ENCODE assay signal across 21 cellular contexts in genomic region chr2:171334171-171334570, GRCh38.
A peak's percentile ranks its signal among the peaks of the same experiment; 100 is the strongest.
DNase-seq lines count a peak whose midpoint lies in the region; ATAC-seq, FAIRE-seq and TF ChIP-seq lines count a peak whose summit lies in the region.
"Had no signal": no experiment of that assay in that cellular context is flagged by ENCODE, and none has a peak within 500 bp of the region (broad histone marks: within the 10 kb centered on the region; RNA-seq: fewer than 3 reads in every experiment).

No MANE protein-coding gene starts in this region.

- no peak for TF ChIP-seq CTCF in SU-DHL-6 (IDR thresholded peaks at IDR 0.05; ENCODE audit: insufficient read depth, low read length, poor library complexity, severe bottlenecking)

- no peaks in the 10 kb centered on the region for H3K27me3 ChIP-seq in SU-DHL-6 (ENCODE audit: low read length)
- H3K27me3 ChIP-seq: MG63 had no signal

- H3K4me2 ChIP-seq in SU-DHL-6 (ENCODE audit: low read depth, low read length, poor library complexity, severe bottlenecking): peak overlapping the region; percentile 40
- H3K4me2 ChIP-seq: PC-9 had no signal

- no peaks in the 10 kb centered on the region for H3K79me2 ChIP-seq in SU-DHL-6 (ENCODE audit: insufficient read depth, low read length)

- peak overlapping the region; percentile 16; the same call in 1 of the 2 replicates for H3K9ac ChIP-seq in SU-DHL-6 (ENCODE audit: low read length)

- DNase-seq in DMS79 (lab: John Stamatoyannopoulos, UW): peak; percentile 43
- no peak for DNase-seq in HTR-8/SVneo (ENCODE audit: insufficient read length, low spot score)
- DNase-seq in naive B cell: no peak
- no peak for DNase-seq in activated effector memory CD4-positive, alpha-beta T cell treated with Interleukin-2 at 50 U/mL for 16 hours
- DNase-seq in cardiac septum (ENCODE audit: low spot score): no peak
- no peak for DNase-seq in GM03348 (ENCODE audit: low spot score)
- DNase-seq: CD4-positive, CD25-positive, alpha-beta regulatory T cell; DND-41; Kasumi-1; MG63; NCI-H146; NCI-H2029; NCI-H345; NCI-H524; NCI-H82; PC-9; SHP77 treated with DMSO at 0.1 percent for 48 hours; T-cell had no signal

- no peaks in the 10 kb centered on the region for H3K27me3 Mint-ChIP-seq in naive B cell
- H3K27me3 Mint-ChIP-seq: CD4-positive, CD25-positive, alpha-beta regulatory T cell; T-cell had no signal

- H4K20me1 ChIP-seq in SU-DHL-6 (ENCODE audit: low read depth, low read length): no peaks in the 10 kb centered on the region

- H3K4me3 Mint-ChIP-seq in naive B cell: no peak overlapping the region
- H3K4me3 Mint-ChIP-seq: CD4-positive, CD25-positive, alpha-beta regulatory T cell; T-cell had no signal

- H3K27ac Mint-ChIP-seq in naive B cell: peak overlapping the region in 4 of 6 donors; percentile 16 to 88 (median 66)
- H3K27ac Mint-ChIP-seq: CD4-positive, CD25-positive, alpha-beta regulatory T cell; T-cell had no signal

- H3K36me3 Mint-ChIP-seq in naive B cell: no peaks in the 10 kb centered on the region

- ATAC-seq in naive B cell (ENCODE audit: low read depth in 2 of 2): no peak
- ATAC-seq: SK-N-SH treated with all-trans-retinoic acid at 6 μM for 48 hours, T-cell had no signal

- peak; percentile 23 for FAIRE-seq in HTR-8/SVneo (lab: Jason Lieb, UNC)

- H3K9me2 ChIP-seq in SU-DHL-6 (replicated peaks; ENCODE audit: insufficient read depth, low read length): no peaks in the 10 kb centered on the region

- no peaks in the 10 kb centered on the region for H3K9me3 ChIP-seq in SU-DHL-6 (ENCODE audit: insufficient read depth, low read length)
- H3K9me3 ChIP-seq: MG63 had no signal

- intact Hi-C loops in cardiac septum (cut with DNase I): no loop called here

- peaks cover 28 to 72% (median 30%) of the 10 kb centered on the region in 3 donors for H3K4me1 Mint-ChIP-seq in naive B cell

- H3K36me3 ChIP-seq in SU-DHL-6 (ENCODE audit: low read length): no peaks in the 10 kb centered on the region
- H3K36me3 ChIP-seq: MG63 had no signal

- no peak overlapping the region for H3K4me3 ChIP-seq in SU-DHL-6 (ENCODE audit: insufficient read depth, low read length, poor library complexity, severe bottlenecking)
- H3K4me3 ChIP-seq: MG63, PC-9 had no signal

- peak overlapping the region; percentile 55 for H3K27ac ChIP-seq in SU-DHL-6 (ENCODE audit: low read depth, low read length)
- H3K27ac ChIP-seq: PC-9, RWPE1 had no signal

- peaks cover 40% of the 10 kb centered on the region for H3F3A ChIP-seq in SU-DHL-6 (ENCODE audit: insufficient read depth)

- H3K9me3 Mint-ChIP-seq in naive B cell: no peaks in the 10 kb centered on the region
- H3K9me3 Mint-ChIP-seq: CD4-positive, CD25-positive, alpha-beta regulatory T cell; T-cell had no signal

- H2AFZ ChIP-seq in SU-DHL-6 (ENCODE audit: low read depth, low read length, severe bottlenecking): no peak overlapping the region
- H2AFZ ChIP-seq: PC-9 had no signal
